Comparison of ENCODE assay signal across 19 cellular contexts in the genomic region with DNA sequence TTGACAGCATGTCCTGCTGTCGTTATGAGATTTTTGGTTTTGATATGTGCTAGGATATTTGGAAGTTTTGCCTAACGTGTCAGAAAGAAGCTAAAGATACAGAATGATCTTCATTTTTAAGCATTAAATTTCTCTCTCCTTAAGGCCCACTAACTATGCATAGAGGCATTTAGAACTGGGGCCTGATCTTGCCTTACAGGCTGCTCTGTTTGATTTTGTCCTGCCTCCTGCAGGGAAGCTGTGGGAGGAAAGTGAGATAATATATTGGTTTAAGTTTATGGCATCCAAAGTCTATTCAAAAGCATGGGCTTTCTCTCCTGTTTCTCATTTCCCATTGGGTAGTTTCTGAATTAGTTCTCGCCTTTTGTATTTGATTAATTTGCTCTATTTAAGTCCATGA.
"Had no signal": no experiment of that assay in that cellular context is flagged by ENCODE, and none has a peak within 500 bp of the region (broad histone marks: within the 10 kb centered on the region; RNA-seq: fewer than 3 reads in every experiment).

No MANE protein-coding gene starts in this region.

- H3K4me3 ChIP-seq: breast epithelium, esophagus squamous epithelium, heart right ventricle, left ventricle myocardium inferior, prostate gland, right atrium auricular region, stomach had no signal

- H3K9me3 ChIP-seq: breast epithelium, left ventricle myocardium inferior, prostate gland, right atrium auricular region had no signal

- H3K36me3 Mint-ChIP-seq: immature natural killer cell had no signal

- H3K4me1 ChIP-seq: breast epithelium, esophagus squamous epithelium, heart right ventricle, left ventricle myocardium inferior, prostate gland, right atrium auricular region, stomach had no signal

- H3K9me3 Mint-ChIP-seq: activated T-helper 1 cell treated with anti-CD3 and anti-CD28 coated beads, Interleukin-12 subunit alpha, Interleukin-12 subunit beta, Interleukin-2, Interleukin-4 antibody, amounts not matched to agents 30 ng/mL and 10 ng/mL and 1 ng/mL, durations not matched to agents 14 hours and 24 hours and 36 hours; dendritic cell treated with granulocyte-macrophage colony-stimulating factor and Interleukin-4, amounts not matched to agents 40 ng/mL and 50 ng/mL, for 4 days; neural crest cell had no signal

- H3K27me3 Mint-ChIP-seq: activated B cell treated with CpG ODN at 0.5 μM for 24 hours; dendritic cell treated with granulocyte-macrophage colony-stimulating factor and Interleukin-4, amounts not matched to agents 40 ng/mL and 50 ng/mL, for 4 days had no signal

- H3K4me1 Mint-ChIP-seq: activated B cell treated with CpG ODN at 0.5 μM for 24 hours, immature natural killer cell had no signal

- ATAC-seq: heart right ventricle had no signal

- H3K36me3 ChIP-seq: breast epithelium, esophagus squamous epithelium, heart right ventricle, left ventricle myocardium inferior, prostate gland, right atrium auricular region, stomach had no signal

- H3K27ac Mint-ChIP-seq: activated B cell treated with CpG ODN at 0.5 μM for 24 hours; activated T-helper 1 cell treated with anti-CD3 and anti-CD28 coated beads, Interleukin-12 subunit alpha, Interleukin-12 subunit beta, Interleukin-2, Interleukin-4 antibody, amounts not matched to agents 30 ng/mL and 10 ng/mL and 1 ng/mL, durations not matched to agents 14 hours and 24 hours and 36 hours; dendritic cell treated with granulocyte-macrophage colony-stimulating factor and Interleukin-4, amounts not matched to agents 40 ng/mL and 50 ng/mL, for 4 days; immature natural killer cell had no signal

- H3K27me3 ChIP-seq: breast epithelium, esophagus squamous epithelium, heart right ventricle, right atrium auricular region, stomach had no signal

- DNase-seq: activated B cell treated with CpG ODN at 0.5 μM for 24 hours; activated CD4-positive, alpha-beta T cell treated with anti-CD3 and anti-CD28 coated beads for 4 hours; activated CD8-positive, alpha-beta memory T cell treated with anti-CD3 and anti-CD28 coated beads, Interleukin-2, amount 50 U/mL, for 4 hours; aorta; effector memory CD4-positive, alpha-beta T cell; esophagus squamous epithelium; heart right ventricle; immature natural killer cell; kidney glomerular epithelial cell; left ventricle myocardium inferior; mammary epithelial cell; stomach; SW 1271 had no signal

- H3K27ac ChIP-seq: breast epithelium, esophagus squamous epithelium, heart right ventricle, left ventricle myocardium inferior, prostate gland, right atrium auricular region, stomach had no signal

- H3K4me3 Mint-ChIP-seq: activated B cell treated with CpG ODN at 0.5 μM for 24 hours; activated T-helper 1 cell treated with anti-CD3 and anti-CD28 coated beads, Interleukin-12 subunit alpha, Interleukin-12 subunit beta, Interleukin-2, Interleukin-4 antibody, amounts not matched to agents 30 ng/mL and 10 ng/mL and 1 ng/mL, durations not matched to agents 14 hours and 24 hours and 36 hours; dendritic cell treated with granulocyte-macrophage colony-stimulating factor and Interleukin-4, amounts not matched to agents 40 ng/mL and 50 ng/mL, for 4 days; immature natural killer cell; neural crest cell had no signal
